In genomic region chr15:52651114-52651513, GRCh38 we compare ENCODE assay signal across 9 cellular contexts. TPM values are rescaled to one million over a fixed set of nuclear protein-coding genes. Genes with fewer than 3 reads are reported as not detected.
DNase-seq lines count a peak whose midpoint lies in the region; ATAC-seq and TF ChIP-seq lines count a peak whose summit lies in the region.
"Had no signal": no experiment of that assay in that cellular context is flagged by ENCODE, and none has a peak within 500 bp of the region (broad histone marks: within the 10 kb centered on the region; RNA-seq: fewer than 3 reads in every experiment).

No MANE protein-coding gene starts in this region.

- H3K4me1 ChIP-seq in HCT116 (ENCODE audit: control insufficient read depth in 1 of 2, insufficient read depth in 2 of 2, low read length in 2 of 2) = peaks cover 0 to 8% of the 10 kb centered on the region in 2 experiments; a peak in 1 of 4 replicates
- peaks cover 19 to 71% (median 24%) of the 10 kb centered on the region in 3 donors for H3K4me1 ChIP-seq in gastroesophageal sphincter
- H3K4me1 ChIP-seq in skeletal muscle satellite cell (ENCODE audit: control insufficient read depth, insufficient read depth, low read length) = peaks cover 44% of the 10 kb centered on the region

- no peaks in the 10 kb centered on the region for H4K20me1 ChIP-seq in HCT116 (ENCODE audit: insufficient read depth)

- no peaks in the 10 kb centered on the region for H3K9me3 ChIP-seq in HCT116 (ENCODE audit: control insufficient read depth in 1 of 2, insufficient read depth in 1 of 2, low read depth in 1 of 2, low read length in 2 of 2)
- no peaks in the 10 kb centered on the region for H3K9me3 ChIP-seq in WERI-Rb-1 (ENCODE audit: severe bottlenecking)
- no peaks in the 10 kb centered on the region for H3K9me3 ChIP-seq in gastroesophageal sphincter
- no peaks in the 10 kb centered on the region for H3K9me3 ChIP-seq in skeletal muscle satellite cell (replicated peaks; ENCODE audit: low read length)
- H3K9me3 ChIP-seq: neutrophil had no signal

- no peaks in the 10 kb centered on the region for H3K79me2 ChIP-seq in HCT116 (ENCODE audit: insufficient read depth, low read length)

- H3K4me2 ChIP-seq in HCT116 (ENCODE audit: low read length) (peak overlapping the region; percentile 71), skeletal muscle satellite cell (ENCODE audit: low read length) (peak overlapping the region; percentile 87)

- no TSS peak for BruUV-seq in HCT116 (replicated peaks; lab: Mats Ljungman, UMichigan)

- H3K4me3 ChIP-seq in HCT116 (replicated peaks in 1 of 2; ENCODE audit: low read depth in 1 of 2, low read length in 2 of 2) (peak overlapping the region in 1 of 2 experiments; percentile 52; a peak in 2 of 4 replicates), WERI-Rb-1 (ENCODE audit: low read depth, low read length) (peak overlapping the region; percentile 48), gastroesophageal sphincter (peak overlapping the region in 1 of 2 donors; percentile 37), skeletal muscle satellite cell (ENCODE audit: low read length) (peak overlapping the region; percentile 65)

- no peaks in the 10 kb centered on the region for H3K27me3 ChIP-seq in HCT116 (ENCODE audit: insufficient read depth, low read length)
- H3K27me3 ChIP-seq in WERI-Rb-1 (ENCODE audit: insufficient read depth, low read depth, severe bottlenecking) = no peaks in the 10 kb centered on the region
- no peaks in the 10 kb centered on the region for H3K27me3 ChIP-seq in gastroesophageal sphincter
- H3K27me3 ChIP-seq in skeletal muscle satellite cell (ENCODE audit: control insufficient read depth, insufficient read depth, low read length) = no peaks in the 10 kb centered on the region
- H3K27me3 ChIP-seq: neutrophil had no signal

- DNase-seq in HCT116 (ENCODE audit: low read depth, low spot score) = no peak
- no peak for DNase-seq in WERI-Rb-1
- DNase-seq in foreskin melanocyte = no peak
- DNase-seq in left lobe of liver (ENCODE audit: low spot score) = no peak
- DNase-seq: HCEC 1CT had no signal

- H3K9me2 ChIP-seq in HCT116 (ENCODE audit: insufficient read depth) = no peaks in the 10 kb centered on the region

- H3K9ac ChIP-seq in HCT116 (ENCODE audit: low read length) (no peak overlapping the region), skeletal muscle satellite cell (ENCODE audit: low read depth, low read length) (peak overlapping the region; percentile 71)

- ATAC-seq in HCT116 = no peak
- ATAC-seq in gastroesophageal sphincter = no peak
- ATAC-seq in HG02678 (IDR thresholded peaks at IDR 0.05; ENCODE audit: unreplicated experiment) = no peak
- no peak for ATAC-seq in left lobe of liver

- H3K36me3 ChIP-seq in HCT116 (ENCODE audit: control insufficient read depth in 1 of 2, insufficient read depth in 2 of 2, low read length in 2 of 2) = no peaks in the 10 kb centered on the region
- H3K36me3 ChIP-seq in WERI-Rb-1 = no peaks in the 10 kb centered on the region
- peaks cover 0 to 16% of the 10 kb centered on the region in 2 donors for H3K36me3 ChIP-seq in gastroesophageal sphincter
- H3K36me3 ChIP-seq in skeletal muscle satellite cell (ENCODE audit: insufficient read depth, low read length) = no peaks in the 10 kb centered on the region

- no peak for TF ChIP-seq RAD21 in HCT116 (IDR thresholded peaks at IDR 0.05; ENCODE audit: low read depth)

- H2AFZ ChIP-seq in HCT116 (ENCODE audit: low read depth, low read length, poor library complexity, severe bottlenecking) = peak overlapping the region; percentile 74

- no peak overlapping the region for H3K27ac ChIP-seq in HCT116 (ENCODE audit: low read depth, low read length)
- no peak overlapping the region; the same call in 1 of the 2 replicates for H3K27ac ChIP-seq in WERI-Rb-1
- H3K27ac ChIP-seq in gastroesophageal sphincter = peak overlapping the region; percentile 76 to 79 (median 78)
- H3K27ac ChIP-seq: neutrophil had no signal

- CTCF ChIA-PET in HCT116 (lab: Charles Lee) = no interaction called here

- intact Hi-C loops in HCT116 (cut with micrococcal nuclease) = no loop called here

- TF ChIP-seq CTCF in HCT116 (IDR thresholded peaks at IDR 0.05 in 2 of 3, conservative IDR thresholded peaks at IDR 0.05 in 1 of 3; ENCODE audit: borderline replicate concordance in 1 of 3, insufficient read depth in 1 of 3, low read depth in 2 of 3, low read length in 2 of 3) (no peak), WERI-Rb-1 (IDR thresholded peaks at IDR 0.05; ENCODE audit: low read depth, low read length) (no peak), gastroesophageal sphincter (IDR thresholded peaks at IDR 0.05) (no peak)

- WGBS in gastroesophageal sphincter (ENCODE audit: low coverage in 1 of 2), 2 donors = 80 to 92% methylated on average over 1 of the region's 1 CpG

- RAD21 ChIA-PET in HCT116 (lab: Charles Lee; ENCODE audit: low non-redundant PET in 1 of 2, low total read pairs in 2 of 2, uncharacterized antibody in 2 of 2, unreplicated experiment in 2 of 2) = no interaction called here

- TF ChIP-seq EP300 in gastroesophageal sphincter (IDR thresholded peaks at IDR 0.05) = no peak

- TF ChIP-seq POLR2A in HCT116 (IDR thresholded peaks at IDR 0.05; ENCODE audit: borderline replicate concordance, extremely low read depth, insufficient read depth, insufficient read length) (no peak), gastroesophageal sphincter (IDR thresholded peaks at IDR 0.05) (no peak)

- POLR2A ChIA-PET in HCT116 (lab: Charles Lee) = no interaction called here

TF ChIP-seq in HCT116, 20 proteins besides CTCF, POLR2A, EP300 and RAD21:
- TF ChIP-seq POLR2AphosphoS5 (IDR thresholded peaks at IDR 0.05; ENCODE audit: low read depth, low read length) (no peak), CEBPB (IDR thresholded peaks at IDR 0.05; ENCODE audit: low read depth) (no peak), SRF (IDR thresholded peaks at IDR 0.05; ENCODE audit: low read depth) (no peak), ZBTB33 (IDR thresholded peaks at IDR 0.05; ENCODE audit: extremely low read depth, insufficient replicate concordance, low read length) (no peak)

RNA-seq across cellular contexts. Expression of gene ATOSA, which starts 28.1 kb away (rescaled TPM):
- total RNA-seq in HCT116 (2021; ENCODE audit: unreplicated experiment) (4.7 TPM), gastroesophageal sphincter (100 to 1,000 TPM in 1 of 4 donors, 10 to 100 TPM in 3; 32.6 to 105 (median 64.3) TPM), left lobe of liver (29.0 TPM)
- 3.2 and 3.3 TPM in 2 replicates for polyA plus RNA-seq in HCT116 (2012)
- total RNA-seq in skeletal muscle satellite cell (2012; rRNA removed) = 15.5 and 18.0 TPM in 2 replicates

Comparison
In these comparisons a context has a peak if more than half of its experiments do, and no peak if none do; other contexts are left out.
1. H3K27ac ChIP-seq: peak in gastroesophageal sphincter (4 of 4); none in HCT116 (single experiment) and WERI-Rb-1 (single experiment).